ENCODE assay signal across 27 cellular contexts in genomic region chr13:56903710-56904109, GRCh38.
"Had no signal": no experiment of that assay in that cellular context is flagged by ENCODE, and none has a peak within 500 bp of the region (broad histone marks: within the 10 kb centered on the region; RNA-seq: fewer than 3 reads in every experiment).

No MANE protein-coding gene starts in this region.

- H3K27me3 Mint-ChIP-seq: stimulated activated memory B cell treated with anti-CD40 and anti-IgM and Interleukin-4, amounts not matched to agents 10 μg/mL and 1 μg/mL and 100 μg/mL, for 72 hours; stimulated activated naive B cell treated with anti-CD40 and anti-IgM and Interleukin-4, amounts not matched to agents 10 μg/mL and 1 μg/mL and 100 μg/mL, for 72 hours; stimulated activated naive CD8-positive, alpha-beta T cell treated with anti-CD3 and anti-CD28 coated beads, Interleukin-15, amount 100 ng/mL, for 72 hours; stimulated activated naive CD8-positive, alpha-beta T cell treated with anti-CD3 and anti-CD28 coated beads, Interleukin-15, Interleukin-2, amounts not matched to agents 100 ng/mL and 50 ng/mL, for 24 hours; type B pancreatic cell had no signal

- H3K27ac Mint-ChIP-seq: stimulated activated effector memory CD8-positive, alpha-beta T cell treated with anti-CD3 and anti-CD28 coated beads, Interleukin-12 subunit alpha, Interleukin-12 subunit beta, amount 100 ng/mL, for 72 hours; stimulated activated memory B cell treated with anti-CD40 and anti-IgM and Interleukin-4, amounts not matched to agents 10 μg/mL and 1 μg/mL and 100 μg/mL, for 72 hours; stimulated activated naive B cell treated with anti-CD40 and anti-IgM and Interleukin-4, amounts not matched to agents 10 μg/mL and 1 μg/mL and 100 μg/mL, for 72 hours; stimulated activated naive CD8-positive, alpha-beta T cell treated with anti-CD3 and anti-CD28 coated beads, Interleukin-15, amount 100 ng/mL, for 72 hours; stimulated activated naive CD8-positive, alpha-beta T cell treated with anti-CD3 and anti-CD28 coated beads, Interleukin-15, Interleukin-2, amounts not matched to agents 100 ng/mL and 50 ng/mL, for 24 hours; type B pancreatic cell had no signal

- H3K4me3 ChIP-seq: stomach, suprapubic skin, testis, thoracic aorta, thyroid gland, tibial artery, tibial nerve, transverse colon, upper lobe of left lung, upper lobe of right lung, uterus, vagina had no signal

- H3K4me1 Mint-ChIP-seq: stimulated activated effector memory CD8-positive, alpha-beta T cell treated with anti-CD3 and anti-CD28 coated beads, Interleukin-12 subunit alpha, Interleukin-12 subunit beta, amount 100 ng/mL, for 72 hours; stimulated activated memory B cell treated with anti-CD40 and anti-IgM and Interleukin-4, amounts not matched to agents 10 μg/mL and 1 μg/mL and 100 μg/mL, for 72 hours; stimulated activated naive B cell treated with anti-CD40 and anti-IgM and Interleukin-4, amounts not matched to agents 10 μg/mL and 1 μg/mL and 100 μg/mL, for 72 hours; stimulated activated naive CD8-positive, alpha-beta T cell treated with anti-CD3 and anti-CD28 coated beads, Interleukin-15, amount 100 ng/mL, for 72 hours had no signal

- ATAC-seq: stimulated activated effector memory CD8-positive, alpha-beta T cell treated with anti-CD3 and anti-CD28 coated beads, Interleukin-12 subunit alpha, Interleukin-12 subunit beta, amount 100 ng/mL, for 72 hours; stimulated activated memory B cell treated with anti-CD40 and anti-IgM and Interleukin-4, amounts not matched to agents 10 μg/mL and 1 μg/mL and 100 μg/mL, for 72 hours; stimulated activated naive B cell treated with anti-CD40 and anti-IgM and Interleukin-4, amounts not matched to agents 10 μg/mL and 1 μg/mL and 100 μg/mL, for 72 hours; stimulated activated naive CD8-positive, alpha-beta T cell treated with anti-CD3 and anti-CD28 coated beads, Interleukin-15, amount 100 ng/mL, for 72 hours; stimulated activated naive CD8-positive, alpha-beta T cell treated with anti-CD3 and anti-CD28 coated beads, Interleukin-15, Interleukin-2, amounts not matched to agents 100 U/mL and 50 U/mL, for 24 hours; upper lobe of right lung had no signal

- DNase-seq: stimulated activated CD4-positive, alpha-beta T cell treated with anti-CD3 and anti-CD28 coated beads, Interleukin-2, amount 100 ng/mL, for 48 hours; stimulated activated CD4-positive, alpha-beta T cell treated with anti-CD3 and anti-CD28 coated beads, Interleukin-4, amount 100 ng/mL, for 1 hour; stimulated activated CD4-positive, alpha-beta T cell treated with anti-CD3 and anti-CD28 coated beads, Interleukin-4, amount 100 ng/mL, for 24 hours; stimulated activated CD4-positive, alpha-beta T cell treated with anti-CD3 and anti-CD28 coated beads, Interleukin-4, amount 100 ng/mL, for 4 hours; stimulated activated CD8-positive, alpha-beta memory T cell treated with anti-CD3 and anti-CD28 coated beads, Interleukin-4, amount 100 ng/mL, for 48 hours; stimulated activated naive B cell treated with anti-CD40 and anti-IgM and Interleukin-4, amounts not matched to agents 10 μg/mL and 1 μg/mL and 100 μg/mL, for 72 hours; stimulated activated naive CD4-positive, alpha-beta T cell; stimulated activated naive CD4-positive, alpha-beta T cell treated with Interleukin-2 at 50 U/mL for 16 hours; stimulated activated naive CD8-positive, alpha-beta T cell treated with anti-CD3 and anti-CD28 coated beads, Interleukin-15, amount 100 ng/mL, for 72 hours; stimulated activated naive CD8-positive, alpha-beta T cell treated with anti-CD3 and anti-CD28 coated beads, Interleukin-15, Interleukin-2, amounts not matched to agents 100 U/mL and 50 U/mL, for 24 hours; stomach; substantia nigra; testis; thyroid gland; tibial artery; transverse colon; upper lobe of left lung; upper lobe of right lung; uterus had no signal

- H3K4me1 ChIP-seq: stomach, suprapubic skin, testis, thyroid gland, tibial artery, tibial nerve, transverse colon, upper lobe of left lung, upper lobe of right lung, uterus, vagina had no signal

- H3K36me3 ChIP-seq: stomach, suprapubic skin, thoracic aorta, thyroid gland, tibial artery, tibial nerve, transverse colon, upper lobe of left lung, upper lobe of right lung, uterus, vagina had no signal

- H3K9me3 Mint-ChIP-seq: stimulated activated naive CD8-positive, alpha-beta T cell treated with anti-CD3 and anti-CD28 coated beads, Interleukin-15, Interleukin-2, amounts not matched to agents 100 ng/mL and 50 ng/mL, for 24 hours; type B pancreatic cell had no signal

- H3K4me3 Mint-ChIP-seq: stimulated activated effector memory CD8-positive, alpha-beta T cell treated with anti-CD3 and anti-CD28 coated beads, Interleukin-12 subunit alpha, Interleukin-12 subunit beta, amount 100 ng/mL, for 72 hours; stimulated activated memory B cell treated with anti-CD40 and anti-IgM and Interleukin-4, amounts not matched to agents 10 μg/mL and 1 μg/mL and 100 μg/mL, for 72 hours; stimulated activated naive B cell treated with anti-CD40 and anti-IgM and Interleukin-4, amounts not matched to agents 10 μg/mL and 1 μg/mL and 100 μg/mL, for 72 hours; stimulated activated naive CD8-positive, alpha-beta T cell treated with anti-CD3 and anti-CD28 coated beads, Interleukin-15, amount 100 ng/mL, for 72 hours; stimulated activated naive CD8-positive, alpha-beta T cell treated with anti-CD3 and anti-CD28 coated beads, Interleukin-15, Interleukin-2, amounts not matched to agents 100 ng/mL and 50 ng/mL, for 24 hours; type B pancreatic cell had no signal

- H3K9me3 ChIP-seq: suprapubic skin, testis, thoracic aorta, thyroid gland, tibial artery, tibial nerve, transverse colon, upper lobe of right lung, uterus, vagina had no signal

- H3K36me3 Mint-ChIP-seq: stimulated activated effector memory CD8-positive, alpha-beta T cell treated with anti-CD3 and anti-CD28 coated beads, Interleukin-12 subunit alpha, Interleukin-12 subunit beta, amount 100 ng/mL, for 72 hours; stimulated activated memory B cell treated with anti-CD40 and anti-IgM and Interleukin-4, amounts not matched to agents 10 μg/mL and 1 μg/mL and 100 μg/mL, for 72 hours; stimulated activated naive B cell treated with anti-CD40 and anti-IgM and Interleukin-4, amounts not matched to agents 10 μg/mL and 1 μg/mL and 100 μg/mL, for 72 hours; type B pancreatic cell had no signal

- H3K27me3 ChIP-seq: stomach, suprapubic skin, testis, thyroid gland, tibial artery, tibial nerve, transverse colon, upper lobe of left lung, upper lobe of right lung, uterus, vagina had no signal

- H3K27ac ChIP-seq: stomach, suprapubic skin, testis, thoracic aorta, thyroid gland, tibial artery, tibial nerve, transverse colon, upper lobe of left lung, upper lobe of right lung, uterus, vagina had no signal
